ENCODE assay signal across 4 cellular contexts in the genomic region with DNA sequence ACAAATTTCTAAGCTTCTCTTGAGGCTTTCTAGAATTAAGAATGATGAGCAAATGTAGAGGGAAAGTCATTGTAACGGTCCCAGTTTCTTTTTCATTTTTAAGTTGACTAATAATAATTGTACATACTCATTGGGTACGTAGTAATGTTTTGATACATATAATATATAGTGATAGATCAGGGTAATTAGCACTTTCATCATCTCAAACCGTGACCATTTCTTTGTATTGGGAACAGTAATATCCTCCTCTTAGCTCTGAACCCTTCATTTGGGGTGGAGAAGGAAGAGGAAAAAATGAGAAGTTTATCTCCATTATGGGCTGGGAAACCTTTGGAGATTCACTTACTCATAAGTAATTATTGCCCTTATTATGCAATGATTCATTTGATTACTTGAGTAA. TPM values are rescaled to one million over a fixed set of nuclear protein-coding genes. Genes with fewer than 3 reads are reported as not detected.
"Had no signal": no experiment of that assay in that cellular context is flagged by ENCODE, and none has a peak within 500 bp of the region (broad histone marks: within the 10 kb centered on the region; RNA-seq: fewer than 3 reads in every experiment).

No MANE protein-coding gene starts in this region.

- ATAC-seq: GM12878 had no signal

- DNase-seq: GDM1, GF-D8 had no signal

RNA-seq across cellular contexts. Expression of a gene that starts 39.0 kb away (rescaled TPM):
- total RNA-seq: G401 had no signal
